ENCODE assay signal across 9 cellular contexts in genomic region chr15:63510548-63510940, GRCh38. TPM values are rescaled to one million over a fixed set of nuclear protein-coding genes. Genes with fewer than 3 reads are reported as not detected.
DNase-seq lines count a peak whose midpoint lies in the region; ATAC-seq and TF ChIP-seq lines count a peak whose summit lies in the region.
"Had no signal": no experiment of that assay in that cellular context is flagged by ENCODE, and none has a peak within 500 bp of the region (broad histone marks: within the 10 kb centered on the region; RNA-seq: fewer than 3 reads in every experiment).

No MANE protein-coding gene starts in this region.

- no peaks in the 10 kb centered on the region for H3K9me3 Mint-ChIP-seq in activated T-cell treated with anti-CD3 and anti-CD28 coated beads, Interleukin-2, amount 50 U/mL, for 24 hours
- H3K9me3 Mint-ChIP-seq in endodermal cell, result no peaks in the 10 kb centered on the region

- H3K36me3 ChIP-seq in endodermal cell (ENCODE audit: control insufficient read depth, insufficient read depth, low read length), result no peaks in the 10 kb centered on the region
- H3K36me3 ChIP-seq in subcutaneous abdominal adipose tissue (ENCODE audit: control insufficient read depth in 5 of 5, insufficient read depth in 5 of 5, low read length in 5 of 5), result no peaks in the 10 kb centered on the region

- H3K36me3 Mint-ChIP-seq in activated T-cell treated with anti-CD3 and anti-CD28 coated beads, Interleukin-2, amount 50 U/mL, for 24 hours (ENCODE audit: low read depth), result peaks cover 8% of the 10 kb centered on the region
- peaks cover 3% of the 10 kb centered on the region for H3K36me3 Mint-ChIP-seq in endodermal cell (ENCODE audit: low read depth)

- no peak overlapping the region for H3K9ac ChIP-seq in endodermal cell (ENCODE audit: extremely low read depth, low read length, poor library complexity, severe bottlenecking)
- H3K9ac ChIP-seq in subcutaneous abdominal adipose tissue (ENCODE audit: low read length in 5 of 5), result peak overlapping the region in 4 of 5 donors; percentile 18 to 70 (median 50)

- H3K27ac Mint-ChIP-seq in activated T-cell treated with anti-CD3 and anti-CD28 coated beads, Interleukin-2, amount 50 U/mL, for 24 hours, result peak overlapping the region; percentile 95
- no peak overlapping the region for H3K27ac Mint-ChIP-seq in endodermal cell

- H3K4me3 ChIP-seq in endodermal cell (ENCODE audit: low read length) (no peak overlapping the region), subcutaneous abdominal adipose tissue (ENCODE audit: low read depth in 1 of 5, low read length in 5 of 5) (no peak overlapping the region)

- peak overlapping the region; percentile 74 for H3K4me3 Mint-ChIP-seq in activated T-cell treated with anti-CD3 and anti-CD28 coated beads, Interleukin-2, amount 50 U/mL, for 24 hours
- H3K4me3 Mint-ChIP-seq in endodermal cell, result peak overlapping the region; percentile 7

- no peak overlapping the region for H3K27ac ChIP-seq in endodermal cell (ENCODE audit: low read depth, low read length)
- peak overlapping the region; percentile 100 for H3K27ac ChIP-seq in subcutaneous abdominal adipose tissue (ENCODE audit: low read depth, low read length)

- H3K27me3 ChIP-seq in endodermal cell (ENCODE audit: control insufficient read depth, insufficient read depth, low read length, poor library complexity, severe bottlenecking) (no peaks in the 10 kb centered on the region), subcutaneous abdominal adipose tissue (ENCODE audit: control insufficient read depth in 5 of 5, insufficient read depth in 4 of 5, low read length in 5 of 5) (no peaks in the 10 kb centered on the region)

- H3K9me3 ChIP-seq in endodermal cell (ENCODE audit: control insufficient read depth, low read length) (no peaks in the 10 kb centered on the region), subcutaneous abdominal adipose tissue (ENCODE audit: control insufficient read depth in 5 of 5, low read length in 5 of 5) (no peaks in the 10 kb centered on the region)

- peaks cover 93% of the 10 kb centered on the region for H3K4me1 Mint-ChIP-seq in activated T-cell treated with anti-CD3 and anti-CD28 coated beads, Interleukin-2, amount 50 U/mL, for 24 hours (ENCODE audit: low read depth)
- H3K4me1 Mint-ChIP-seq in endodermal cell, result peaks cover 54% of the 10 kb centered on the region

- 60 to 88% methylated on average over 1 of the region's 1 CpG for WGBS in endodermal cell (ENCODE audit: insufficient coverage in 1 of 2, insufficient read length in 1 of 2), 2 experiments

- no peak for TF ChIP-seq CTCF in endodermal cell (conservative IDR thresholded peaks at IDR 0.05)

- no peaks in the 10 kb centered on the region for H3K27me3 Mint-ChIP-seq in activated T-cell treated with anti-CD3 and anti-CD28 coated beads, Interleukin-2, amount 50 U/mL, for 24 hours
- peaks cover 5% of the 10 kb centered on the region for H3K27me3 Mint-ChIP-seq in endodermal cell (ENCODE audit: insufficient read depth)

- ATAC-seq in SK-N-SH treated with all-trans-retinoic acid at 6 μM for 48 hours, result peak; percentile 10; the same call in 2 of the 3 replicates
- no peak for ATAC-seq in HG03025 (IDR thresholded peaks at IDR 0.05; ENCODE audit: low FRiP score, unreplicated experiment)

- H3K4me1 ChIP-seq in endodermal cell (ENCODE audit: control insufficient read depth, insufficient read depth, low read length) (peaks cover 5% of the 10 kb centered on the region), subcutaneous abdominal adipose tissue (ENCODE audit: control insufficient read depth in 5 of 5, insufficient read depth in 5 of 5, low read length in 5 of 5) (peaks cover 0 to 80% (median 78%) of the 10 kb centered on the region in 5 donors)

- no peak for DNase-seq in activated T-cell treated with anti-CD3 and anti-CD28 coated beads, Interleukin-2, amount 50 U/mL, for 24 hours
- no peak for DNase-seq in activated T-cell treated with anti-CD3 and anti-CD28 coated beads, Interleukin-2, amount 50 U/mL, for 1 hour
- DNase-seq in endodermal cell (no peak), SIG-M5 treated with dmso at 0.1 percent for 504 hours (lab: John Stamatoyannopoulos, UW; ENCODE audit: unreplicated experiment) (no peak), iPS-NIHi7 (ENCODE audit: extremely low spot score) (no peak)
- DNase-seq: retina had no signal

TF ChIP-seq in SK-N-SH treated with all-trans-retinoic acid at 6 μM for 48 hours, 23 proteins besides CTCF, POLR2A, EP300 and RAD21:
- TF ChIP-seq TCF4 (CRISPR knock-in tag; IDR thresholded peaks at IDR 0.05; ENCODE audit: borderline replicate concordance) (no peak), ZNF8 (CRISPR knock-in tag; IDR thresholded peaks at IDR 0.05) (no peak), ARNTL (CRISPR knock-in tag; IDR thresholded peaks at IDR 0.05; ENCODE audit: borderline replicate concordance, low read depth) (no peak), TOX (CRISPR knock-in tag; IDR thresholded peaks at IDR 0.05; ENCODE audit: borderline replicate concordance) (no peak), BACH2 (CRISPR knock-in tag; IDR thresholded peaks at IDR 0.05; ENCODE audit: borderline replicate concordance) (no peak), SNAI2 (CRISPR knock-in tag; IDR thresholded peaks at IDR 0.05) (no peak), GLIS3 (CRISPR knock-in tag; IDR thresholded peaks at IDR 0.05) (no peak), TSHZ2 (CRISPR knock-in tag; IDR thresholded peaks at IDR 0.05) (no peak), PPARA (CRISPR knock-in tag; IDR thresholded peaks at IDR 0.05; ENCODE audit: borderline replicate concordance) (no peak), ZFP30 (CRISPR knock-in tag; IDR thresholded peaks at IDR 0.05) (no peak), ZNF565 (CRISPR knock-in tag; conservative IDR thresholded peaks at IDR 0.05; ENCODE audit: low read depth) (no peak), PATZ1 (CRISPR knock-in tag; IDR thresholded peaks at IDR 0.05; ENCODE audit: borderline replicate concordance) (no peak), CSDC2 (CRISPR knock-in tag; IDR thresholded peaks at IDR 0.05) (no peak), ISL1 (CRISPR knock-in tag; IDR thresholded peaks at IDR 0.05) (no peak), ZNF70 (CRISPR knock-in tag; IDR thresholded peaks at IDR 0.05) (no peak), RARB (CRISPR knock-in tag; IDR thresholded peaks at IDR 0.05) (no peak), ZFP3 (CRISPR knock-in tag; IDR thresholded peaks at IDR 0.05) (no peak), CSRNP3 (CRISPR knock-in tag; IDR thresholded peaks at IDR 0.05) (no peak), ZC3H10 (CRISPR knock-in tag; IDR thresholded peaks at IDR 0.05) (no peak)

RNA-seq across cellular contexts. Expression of gene USP3, which starts 6.2 kb away (rescaled TPM):
- total RNA-seq in endodermal cell, result 10 to 100 TPM; 51.5 to 52.5 TPM
- polyA plus RNA-seq in endodermal cell (2013, experiment 1 of 2), result 64.2 TPM
- polyA plus RNA-seq in endodermal cell (2013, experiment 2 of 2), result 62.6 TPM
